In genomic region chr19:38667552-38668205, GRCh38 we compare ENCODE assay signal across 8 cellular contexts. TPM values are rescaled to one million over a fixed set of nuclear protein-coding genes. Genes with fewer than 3 reads are reported as not detected.
DNase-seq lines count a peak whose midpoint lies in the region; ATAC-seq and TF ChIP-seq lines count a peak whose summit lies in the region.

No MANE protein-coding gene starts in this region.

- peaks cover 28% of the 10 kb centered on the region for H3K36me3 Mint-ChIP-seq in GM23338 (ENCODE audit: low read depth)

- H2AFZ ChIP-seq in GM23338, result no peak overlapping the region

- H4K20me1 ChIP-seq in GM23338 (replicated peaks; ENCODE audit: insufficient read depth), result peaks cover 4% of the 10 kb centered on the region; the same call in 1 of the 2 replicates

- H3K27ac ChIP-seq in GM23338 (ENCODE audit: low read depth) (peak overlapping the region; percentile 99), iPS-18a (ENCODE audit: low read length) (peak overlapping the region; percentile 52), spleen (peak overlapping the region; percentile 76 to 94 (median 92))

- intact Hi-C loops in spleen (cut with DNase I; ENCODE audit: low total_unique reads), result no loop called here

- H3K4me1 ChIP-seq in GM23338 (ENCODE audit: insufficient read depth) (peaks cover 83% of the 10 kb centered on the region), adipocyte (ENCODE audit: control insufficient read depth, insufficient read depth, low read length) (peaks cover 46% of the 10 kb centered on the region), iPS-18a (ENCODE audit: control insufficient read depth, low read depth, low read length) (peaks cover 76% of the 10 kb centered on the region), spleen (peaks cover 73 to 100% (median 96%) of the 10 kb centered on the region in 6 donors)

- H3K27me3 ChIP-seq in GM23338 (ENCODE audit: insufficient read depth) (no peaks in the 10 kb centered on the region), adipocyte (replicated peaks; ENCODE audit: control insufficient read depth, insufficient read depth, low read length) (no peaks in the 10 kb centered on the region), iPS-18a (ENCODE audit: control insufficient read depth, insufficient read depth, low read length) (no peaks in the 10 kb centered on the region), spleen (replicated peaks in 1 of 7) (no peaks in the 10 kb centered on the region)

- H3K4me3 Mint-ChIP-seq in GM23338, result peak overlapping the region; percentile 30; the same call in 1 of the 3 replicates
- no peak overlapping the region for H3K4me3 Mint-ChIP-seq in stimulated activated naive CD8-positive, alpha-beta T cell treated with anti-CD3 and anti-CD28 coated beads, Interleukin-15, amount 100 ng/mL, for 72 hours

- H3K79me2 ChIP-seq in GM23338 (replicated peaks; ENCODE audit: insufficient read depth), result peaks cover 92% of the 10 kb centered on the region

- no peak for DNase-seq in GM23338 (ENCODE audit: low spot score)
- DNase-seq in adipocyte (ENCODE audit: low read depth), result peak; percentile 83
- DNase-seq in spleen, result peak; percentile 13
- DNase-seq in stimulated activated naive CD8-positive, alpha-beta T cell treated with anti-CD3 and anti-CD28 coated beads, Interleukin-15, amount 100 ng/mL, for 72 hours, result no peak
- no peak for DNase-seq in foreskin melanocyte

- peak overlapping the region; percentile 3; the same call in 1 of the 2 replicates for H3K4me3 ChIP-seq in GM23338
- peak overlapping the region; percentile 15 for H3K4me3 ChIP-seq in adipocyte (ENCODE audit: low read length)
- H3K4me3 ChIP-seq in iPS-18a (ENCODE audit: low read length), result no peak overlapping the region
- peak overlapping the region in 1 of 8 donors; percentile 34 for H3K4me3 ChIP-seq in spleen

- peak overlapping the region; percentile 98 for H3K27ac Mint-ChIP-seq in GM23338
- H3K27ac Mint-ChIP-seq in stimulated activated naive CD8-positive, alpha-beta T cell treated with anti-CD3 and anti-CD28 coated beads, Interleukin-15, amount 100 ng/mL, for 72 hours, result no peak overlapping the region

- no peak for TF ChIP-seq POLR2A in spleen (IDR thresholded peaks at IDR 0.05)

- TF ChIP-seq CTCF in GM23338 (conservative IDR thresholded peaks at IDR 0.05; ENCODE audit: low read depth in 2 of 2), result no peak
- TF ChIP-seq CTCF in spleen (IDR thresholded peaks at IDR 0.05 in 8 of 11, conservative IDR thresholded peaks at IDR 0.05 in 3 of 11), result no peak

- peak overlapping the region; percentile 72 for H3K4me2 ChIP-seq in GM23338

- H3K9me3 Mint-ChIP-seq in GM23338, result no peaks in the 10 kb centered on the region
- no peaks in the 10 kb centered on the region for H3K9me3 Mint-ChIP-seq in stimulated activated naive CD8-positive, alpha-beta T cell treated with anti-CD3 and anti-CD28 coated beads, Interleukin-15, amount 100 ng/mL, for 72 hours

- H3F3A ChIP-seq in GM23338 (replicated peaks; ENCODE audit: low read depth), result peaks cover 13% of the 10 kb centered on the region

- peaks cover 34% of the 10 kb centered on the region for H3K27me3 Mint-ChIP-seq in GM23338 (ENCODE audit: insufficient read depth, low read depth, poor library complexity)
- peaks cover 25% of the 10 kb centered on the region for H3K27me3 Mint-ChIP-seq in stimulated activated naive CD8-positive, alpha-beta T cell treated with anti-CD3 and anti-CD28 coated beads, Interleukin-15, amount 100 ng/mL, for 72 hours

- H3K9ac ChIP-seq in adipocyte (ENCODE audit: low read length) (peak overlapping the region; percentile 69), iPS-18a (ENCODE audit: low read length) (peak overlapping the region; percentile 43)

- H3K4me1 Mint-ChIP-seq in GM23338, result peaks cover 90% of the 10 kb centered on the region
- peaks cover 74% of the 10 kb centered on the region for H3K4me1 Mint-ChIP-seq in stimulated activated naive CD8-positive, alpha-beta T cell treated with anti-CD3 and anti-CD28 coated beads, Interleukin-15, amount 100 ng/mL, for 72 hours

- no peaks in the 10 kb centered on the region; the same call in 1 of the 2 replicates for H3K36me3 ChIP-seq in GM23338 (ENCODE audit: insufficient read depth)
- peaks cover 5% of the 10 kb centered on the region for H3K36me3 ChIP-seq in adipocyte (ENCODE audit: control insufficient read depth, insufficient read depth, low read length, severe bottlenecking)
- no peaks in the 10 kb centered on the region for H3K36me3 ChIP-seq in iPS-18a (ENCODE audit: control insufficient read depth, low read depth, low read length)
- peaks cover 0 to 13% (median 0%) of the 10 kb centered on the region in 6 donors for H3K36me3 ChIP-seq in spleen

- ATAC-seq in GM23338 (no peak), HG02885 (IDR thresholded peaks at IDR 0.05; ENCODE audit: poor library complexity, unreplicated experiment) (no peak), HG02678 (IDR thresholded peaks at IDR 0.05; ENCODE audit: unreplicated experiment) (no peak)
- no peak for ATAC-seq in stimulated activated naive CD8-positive, alpha-beta T cell treated with anti-CD3 and anti-CD28 coated beads, Interleukin-15, amount 100 ng/mL, for 72 hours

- 13 to 26% (median 19%) methylated on average over 10 of the region's 10 CpGs for WGBS in spleen, 5 donors

- H3K9me3 ChIP-seq in adipocyte (ENCODE audit: control insufficient read depth, low read length) (no peaks in the 10 kb centered on the region), iPS-18a (ENCODE audit: control insufficient read depth, low read depth, low read length) (no peaks in the 10 kb centered on the region), spleen (no peaks in the 10 kb centered on the region)

- no peaks in the 10 kb centered on the region for H3K9me2 ChIP-seq in GM23338 (ENCODE audit: insufficient read depth)

TF ChIP-seq in GM23338, 12 proteins besides CTCF, POLR2A, EP300 and RAD21 (continues in another document):
- no peak for TF ChIP-seq ZNF114 (CRISPR knock-in tag; IDR thresholded peaks at IDR 0.05)

RNA-seq across cellular contexts. Expression of gene ACTN4, which starts 20.2 kb away (rescaled TPM):
- 379 and 427 TPM in 2 replicates for total RNA-seq in GM23338 (2014; rRNA removed; shearing (Covaris generic))
- polyA plus RNA-seq in GM23338 (2016; fragmentation: Nextera tagmentation; extraction: Ambion mirVana) (54.6 and 68.9 TPM in 2 replicates), spleen (100 to 1,000 TPM in 1 of 3 donors, 10 to 100 TPM in 2; 39.3 to 185 (median 51.2) TPM)
- 100 to 1,000 TPM; 360 to 621 (median 487) TPM for total RNA-seq in spleen

RNA-seq across cellular contexts. Expression of gene EIF3K, which starts 48.7 kb away (rescaled TPM):
- total RNA-seq in GM23338 (2014; rRNA removed; shearing (Covaris generic)), result 509 and 527 TPM in 2 replicates
- polyA plus RNA-seq in GM23338 (2016; fragmentation: Nextera tagmentation; extraction: Ambion mirVana), result 215 and 226 TPM in 2 replicates
- total RNA-seq in spleen, result 100 to 1,000 TPM; 232 to 538 (median 244) TPM
- 100 to 1,000 TPM; 276 to 365 (median 328) TPM for polyA plus RNA-seq in spleen

RNA-seq across cellular contexts. Expression of gene MAP4K1, which starts 49.9 kb away (rescaled TPM):
- total RNA-seq in GM23338 (2014; rRNA removed; shearing (Covaris generic)), result 7.7 and 11.8 TPM in 2 replicates
- 42.8 and 44.6 TPM in 2 replicates for polyA plus RNA-seq in GM23338 (2016; fragmentation: Nextera tagmentation; extraction: Ambion mirVana)
- 100 to 1,000 TPM in 4 of 7 donors, 10 to 100 TPM in 3; 58.2 to 163 (median 122) TPM for total RNA-seq in spleen
- polyA plus RNA-seq in spleen, result 100 to 1,000 TPM in 2 of 3 donors, 10 to 100 TPM in 1; 81.3 to 161 (median 153) TPM

Comparison
In these comparisons a context has a peak if more than half of its experiments do, and no peak if none do; other contexts are left out.
1. DNase-seq: peak in adipocyte (single experiment) and spleen (single experiment); none in GM23338 (single experiment), stimulated activated naive CD8-positive, alpha-beta T cell treated with anti-CD3 and anti-CD28 coated beads, Interleukin-15, amount 100 ng/mL, for 72 hours (0 of 2) and foreskin melanocyte (single experiment).
2. Peak in every context shown above with its lines, with median percentiles within 50 percentile points of each other: H3K27ac ChIP-seq.